In genomic region chr15:29632671-29633406, GRCh38 we compare ENCODE assay signal across 21 cellular contexts.
"Had no signal": no experiment of that assay in that cellular context is flagged by ENCODE, and none has a peak within 500 bp of the region (broad histone marks: within the 10 kb centered on the region; RNA-seq: fewer than 3 reads in every experiment).

No MANE protein-coding gene starts in this region.

- H3K36me3 ChIP-seq: MG63 had no signal

- H3K27me3 ChIP-seq: MG63 had no signal

- H3K4me2 ChIP-seq: SK-N-SH had no signal

- H3K27ac ChIP-seq: RWPE1 had no signal

- DNase-seq: Karpas-422, KBM-7, MG63, NCI-H1092 treated with DMSO at 0.1 percent for 48 hours, NCI-H1436, NCI-H187, NCI-H2029, NCI-H2081 treated with DMSO at 0.1 percent for 48 hours, NCI-H2171, NCI-H226, NCI-H446, NCI-H510A, NCI-H524 treated with DMSO at 0.1 percent for 48 hours, NCI-H69, NCI-H774, PC-3, SHP77, SK-N-SH, SW 1271 had no signal

- H3K9me3 ChIP-seq: MG63, SK-N-SH had no signal

- ATAC-seq: Panc1, PC-3 had no signal

- H3K9ac ChIP-seq: SK-N-SH had no signal

- H3K4me3 ChIP-seq: MG63 had no signal
